ENCODE assay signal across 1 cellular context in the genomic region with DNA sequence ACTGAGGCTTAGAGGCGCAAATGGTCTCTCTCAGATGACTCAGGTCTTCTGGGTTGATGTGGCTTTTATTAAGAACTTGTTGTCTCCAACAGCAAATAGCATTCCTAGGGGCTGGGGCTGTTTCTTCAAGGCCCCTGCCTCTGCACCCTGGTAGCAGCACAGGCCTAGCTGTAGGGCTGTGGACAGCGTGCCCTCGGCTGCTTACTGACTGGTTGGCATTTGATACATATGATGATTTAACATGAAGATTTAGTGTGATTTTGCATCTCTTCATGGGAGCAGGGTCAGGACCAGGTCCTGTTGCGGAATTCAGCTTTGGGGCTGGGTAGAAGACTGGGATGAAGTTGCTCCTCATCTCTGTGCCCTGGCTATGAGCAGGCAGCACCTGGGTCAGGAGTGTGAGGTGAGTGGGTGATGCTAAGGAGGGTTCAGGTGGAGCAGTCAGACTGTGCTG.
TF ChIP-seq lines count a peak whose summit lies in the region.

No MANE protein-coding gene starts in this region.

TF ChIP-seq in GM12878, 131 proteins besides CTCF, POLR2A, EP300 and RAD21:
- peak; percentile 17; the same call in 1 of the 2 replicates for TF ChIP-seq HDGF (IDR thresholded peaks at IDR 0.05)
- TF ChIP-seq POU2F2 (IDR thresholded peaks at IDR 0.05; ENCODE audit: borderline replicate concordance, low read depth, low read length), result no peak
